1 cellular context compared by ENCODE assay signal in genomic region chr6:80969439-80969838, GRCh38.
TF ChIP-seq lines count a peak whose summit lies in the region.

No MANE protein-coding gene starts in this region.

TF ChIP-seq in IMR-90, 13 proteins besides CTCF, POLR2A, EP300 and RAD21:
- TF ChIP-seq CEBPB (IDR thresholded peaks at IDR 0.05; ENCODE audit: low read depth, low read length), result no peak
- TF ChIP-seq CHD1 (IDR thresholded peaks at IDR 0.05; ENCODE audit: low read depth, low read length), result no peak
- TF ChIP-seq, protein P1, sequence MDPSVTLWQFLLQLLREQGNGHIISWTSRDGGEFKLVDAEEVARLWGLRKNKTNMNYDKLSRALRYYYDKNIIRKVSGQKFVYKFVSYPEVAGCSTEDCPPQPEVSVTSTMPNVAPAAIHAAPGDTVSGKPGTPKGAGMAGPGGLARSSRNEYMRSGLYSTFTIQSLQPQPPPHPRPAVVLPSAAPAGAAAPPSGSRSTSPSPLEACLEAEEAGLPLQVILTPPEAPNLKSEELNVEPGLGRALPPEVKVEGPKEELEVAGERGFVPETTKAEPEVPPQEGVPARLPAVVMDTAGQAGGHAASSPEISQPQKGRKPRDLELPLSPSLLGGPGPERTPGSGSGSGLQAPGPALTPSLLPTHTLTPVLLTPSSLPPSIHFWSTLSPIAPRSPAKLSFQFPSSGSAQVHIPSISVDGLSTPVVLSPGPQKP (IDR thresholded peaks at IDR 0.05; ENCODE audit: borderline replicate concordance, low read depth, low read length), result no peak
- no peak for TF ChIP-seq SMC3 (IDR thresholded peaks at IDR 0.05; ENCODE audit: low read depth, low read length)
- no peak for TF ChIP-seq MXI1 (IDR thresholded peaks at IDR 0.05; ENCODE audit: borderline replicate concordance, low read depth, low read length)
- TF ChIP-seq, protein P2, sequence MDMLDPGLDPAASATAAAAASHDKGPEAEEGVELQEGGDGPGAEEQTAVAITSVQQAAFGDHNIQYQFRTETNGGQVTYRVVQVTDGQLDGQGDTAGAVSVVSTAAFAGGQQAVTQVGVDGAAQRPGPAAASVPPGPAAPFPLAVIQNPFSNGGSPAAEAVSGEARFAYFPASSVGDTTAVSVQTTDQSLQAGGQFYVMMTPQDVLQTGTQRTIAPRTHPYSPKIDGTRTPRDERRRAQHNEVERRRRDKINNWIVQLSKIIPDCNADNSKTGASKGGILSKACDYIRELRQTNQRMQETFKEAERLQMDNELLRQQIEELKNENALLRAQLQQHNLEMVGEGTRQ (IDR thresholded peaks at IDR 0.05; ENCODE audit: low read depth, low read length), result no peak
- TF ChIP-seq NFE2L2 (IDR thresholded peaks at IDR 0.05; ENCODE audit: low read depth, low read length), result no peak
- no peak for TF ChIP-seq RFX5 (IDR thresholded peaks at IDR 0.05; ENCODE audit: low read depth, low read length)
- TF ChIP-seq FOS (IDR thresholded peaks at IDR 0.05; ENCODE audit: low read depth, low read length), result no peak
